In genomic region chr7:19375986-19376385, GRCh38 we compare ENCODE assay signal across 1 cellular context.
TF ChIP-seq lines count a peak whose summit lies in the region.

No MANE protein-coding gene starts in this region.

TF ChIP-seq in IMR-90, 13 proteins besides CTCF, POLR2A, EP300 and RAD21 (continued from another document):
- TF ChIP-seq ELK1 (IDR thresholded peaks at IDR 0.05; ENCODE audit: borderline replicate concordance, low read depth, low read length) (no peak), MXI1 (IDR thresholded peaks at IDR 0.05; ENCODE audit: borderline replicate concordance, low read depth, low read length) (no peak), MAZ (IDR thresholded peaks at IDR 0.05; ENCODE audit: borderline replicate concordance, low read depth, low read length) (no peak), RFX5 (IDR thresholded peaks at IDR 0.05; ENCODE audit: low read depth, low read length) (no peak), USF2 (IDR thresholded peaks at IDR 0.05; ENCODE audit: low read depth, low read length) (no peak), RCOR1 (IDR thresholded peaks at IDR 0.05; ENCODE audit: insufficient replicate concordance, low read length) (no peak), FOS (IDR thresholded peaks at IDR 0.05; ENCODE audit: low read depth, low read length) (no peak)
TF ChIP-seq in IMR-90: peak in this region for 0.
